21 cellular contexts compared by ENCODE assay signal in genomic region chr20:650281-650680, GRCh38. TPM values are rescaled to one million over a fixed set of nuclear protein-coding genes. Genes with fewer than 3 reads are reported as not detected.
DNase-seq lines count a peak whose midpoint lies in the region; ATAC-seq, FAIRE-seq and TF ChIP-seq lines count a peak whose summit lies in the region.
"Had no signal": no experiment of that assay in that cellular context is flagged by ENCODE, and none has a peak within 500 bp of the region (broad histone marks: within the 10 kb centered on the region; RNA-seq: fewer than 3 reads in every experiment).

No MANE protein-coding gene starts in this region.

- intact Hi-C loops in HepG2 (cut with micrococcal nuclease; ENCODE audit: unreplicated experiment) (no loop called here), right lobe of liver (cut with DNase I) (no loop called here)

- H2AFZ ChIP-seq in HepG2 (ENCODE audit: low read length) (no peak overlapping the region), mesenchymal stem cell (ENCODE audit: low read depth, low read length) (no peak overlapping the region)
- H2AFZ ChIP-seq: GM23338 had no signal

- no peak overlapping the region for H2BK5ac ChIP-seq in mesenchymal stem cell (ENCODE audit: low read depth, low read length, poor library complexity, severe bottlenecking)

- H3K14ac ChIP-seq in mesenchymal stem cell (ENCODE audit: low read length in 2 of 2), result no peak overlapping the region

- peaks cover 4% of the 10 kb centered on the region for H3K36me3 Mint-ChIP-seq in T-helper 17 cell (ENCODE audit: low read depth)
- H3K36me3 Mint-ChIP-seq: IgD-negative memory B cell had no signal

- no peak overlapping the region for H3K4ac ChIP-seq in mesenchymal stem cell (ENCODE audit: low read depth in 1 of 2, low read length in 2 of 2)

- peaks cover 36% of the 10 kb centered on the region for H3K79me1 ChIP-seq in mesenchymal stem cell (replicated peaks; ENCODE audit: low read length, poor library complexity, severe bottlenecking)

- no peak for TF ChIP-seq EP300 in HepG2 (IDR thresholded peaks at IDR 0.05; ENCODE audit: low read depth in 2 of 2, low read length in 2 of 2)
- TF ChIP-seq EP300 in HepG2 (CRISPR knock-in tag; IDR thresholded peaks at IDR 0.05; ENCODE audit: borderline replicate concordance), result no peak
- no peak for TF ChIP-seq EP300 in gastroesophageal sphincter (IDR thresholded peaks at IDR 0.05)

- H2BK15ac ChIP-seq in mesenchymal stem cell (ENCODE audit: low read depth, poor library complexity, severe bottlenecking), result no peak overlapping the region

- H2BK120ac ChIP-seq in mesenchymal stem cell (ENCODE audit: low read depth, low read length), result no peak overlapping the region

- TF ChIP-seq POLR2A in HepG2 (IDR thresholded peaks at IDR 0.05; ENCODE audit: insufficient read depth in 1 of 2, low read depth in 2 of 2, low read length in 2 of 2), result no peak; a peak in 1 of 4 replicates
- no peak for TF ChIP-seq POLR2A in right lobe of liver (IDR thresholded peaks at IDR 0.05)
- no peak for TF ChIP-seq POLR2A in gastroesophageal sphincter (IDR thresholded peaks at IDR 0.05)

- ATAC-seq in HepG2 (no peak), right lobe of liver (no peak), T-helper 17 cell (no peak), gastroesophageal sphincter (no peak)
- ATAC-seq: GM12878, HCT116 had no signal

- BruUV-seq in HepG2 (replicated peaks; lab: Mats Ljungman, UMichigan), result no TSS peak

- FAIRE-seq in HepG2 (lab: Jason Lieb, UNC), result no peak
- FAIRE-seq: GM12878 had no signal

- POLR2A ChIA-PET in HepG2 (lab: Yijun Ruan, JAX), result no interaction called here

- H3K18ac ChIP-seq in mesenchymal stem cell (ENCODE audit: low read depth in 1 of 2, low read length in 2 of 2), result no peak overlapping the region

- peaks cover 13% of the 10 kb centered on the region for H3K79me2 ChIP-seq in HepG2 (ENCODE audit: insufficient read depth, low read length)

- no peak for TF ChIP-seq CTCF in HepG2 (CRISPR knock-in tag; IDR thresholded peaks at IDR 0.05)
- no peak for TF ChIP-seq CTCF in right lobe of liver (IDR thresholded peaks at IDR 0.05)
- no peak for TF ChIP-seq CTCF in gastroesophageal sphincter (IDR thresholded peaks at IDR 0.05)

- H3K27ac Mint-ChIP-seq in T-helper 17 cell, result peak overlapping the region; percentile 84
- H3K27ac Mint-ChIP-seq: GM23338, IgD-negative memory B cell had no signal

- H3K4me3 ChIP-seq in HepG2 (replicated peaks in 1 of 3; ENCODE audit: insufficient read depth in 1 of 3, low read depth in 2 of 3, low read length in 3 of 3), result no peak overlapping the region
- no peak overlapping the region for H3K4me3 ChIP-seq in right lobe of liver
- no peak overlapping the region for H3K4me3 ChIP-seq in mesenchymal stem cell (ENCODE audit: insufficient read depth in 1 of 2, low read depth in 1 of 2, low read length in 2 of 2)
- H3K4me3 ChIP-seq in MG63, result no peak overlapping the region
- no peak overlapping the region for H3K4me3 ChIP-seq in gastroesophageal sphincter
- H3K4me3 ChIP-seq: GM12878, GM23338 had no signal

- peaks cover 28% of the 10 kb centered on the region for H3K4me1 Mint-ChIP-seq in T-helper 17 cell

- H4K91ac ChIP-seq in mesenchymal stem cell (ENCODE audit: low read length), result no peak overlapping the region

- H3K9me3 ChIP-seq in HepG2 (ENCODE audit: low read length), result no peaks in the 10 kb centered on the region
- no peaks in the 10 kb centered on the region for H3K9me3 ChIP-seq in right lobe of liver
- H3K9me3 ChIP-seq in T-helper 17 cell (ENCODE audit: control insufficient read depth, low read length, poor library complexity, severe bottlenecking), result no peaks in the 10 kb centered on the region
- H3K9me3 ChIP-seq in mesenchymal stem cell (ENCODE audit: control insufficient read depth, low read length), result peaks cover 5% of the 10 kb centered on the region
- H3K9me3 ChIP-seq in MG63, result no peaks in the 10 kb centered on the region
- peaks cover 0 to 14% (median 0%) of the 10 kb centered on the region in 3 donors for H3K9me3 ChIP-seq in gastroesophageal sphincter

- no peak overlapping the region for H3K9ac ChIP-seq in HepG2 (ENCODE audit: insufficient read depth, low read depth, low read length)
- H3K9ac ChIP-seq in mesenchymal stem cell (ENCODE audit: low read length), result peak overlapping the region; percentile 27

- no peak overlapping the region for H2AK5ac ChIP-seq in mesenchymal stem cell (ENCODE audit: low read length, severe bottlenecking)

- in situ Hi-C loops in HepG2 (cut with HindIII; ENCODE audit: extremely low pct_ligation_motif_present, low pct_unique_long_range_greater_than_20kb), result no loop called here

- peaks cover under 1% of the 10 kb centered on the region for H3K27me3 Mint-ChIP-seq in T-helper 17 cell

- peaks cover 0 to 2% of the 10 kb centered on the region in 2 experiments; a peak in 1 of 5 replicates for H3K27me3 ChIP-seq in HepG2 (ENCODE audit: control insufficient read depth in 1 of 2, insufficient read depth in 2 of 2, low read length in 2 of 2)
- H3K27me3 ChIP-seq in right lobe of liver, result no peaks in the 10 kb centered on the region
- H3K27me3 ChIP-seq in mesenchymal stem cell (ENCODE audit: control insufficient read depth in 1 of 2, insufficient read depth in 1 of 2, low read length in 2 of 2), result peaks cover 0 to under 1% of the 10 kb centered on the region in 2 experiments
- H3K27me3 ChIP-seq in MG63, result no peaks in the 10 kb centered on the region
- H3K27me3 ChIP-seq in gastroesophageal sphincter, result no peaks in the 10 kb centered on the region

- no peak overlapping the region for H3K27ac ChIP-seq in HepG2 (ENCODE audit: extremely low read length, insufficient read depth, low read length)
- H3K27ac ChIP-seq in right lobe of liver, result no peak overlapping the region
- H3K27ac ChIP-seq in mesenchymal stem cell (ENCODE audit: low read length, poor library complexity, severe bottlenecking), result no peak overlapping the region
- no peak overlapping the region for H3K27ac ChIP-seq in gastroesophageal sphincter

- H3K36me3 ChIP-seq in HepG2 (replicated peaks in 1 of 2; ENCODE audit: control insufficient read depth in 1 of 2, insufficient read depth in 2 of 2, low read length in 2 of 2) (peaks cover 11 to 34% of the 10 kb centered on the region in 2 experiments), right lobe of liver (peaks cover 0 to 31% (median 15%) of the 10 kb centered on the region in 4 donors), mesenchymal stem cell (ENCODE audit: control insufficient read depth in 1 of 2, insufficient read depth in 2 of 2, low read depth in 1 of 2, low read length in 2 of 2) (peaks cover 31 to 44% of the 10 kb centered on the region in 2 experiments), MG63 (peaks cover 26% of the 10 kb centered on the region), gastroesophageal sphincter (peaks cover 0 to 47% of the 10 kb centered on the region in 2 donors)

- no peak overlapping the region for H3K4me2 ChIP-seq in HepG2 (ENCODE audit: low read depth, low read length)
- no peak overlapping the region for H3K4me2 ChIP-seq in mesenchymal stem cell (ENCODE audit: low read length, poor library complexity, severe bottlenecking)
- H3K4me2 ChIP-seq: GM23338 had no signal

- no peak for DNase-seq in HepG2 (ENCODE audit: low spot score)
- no peak for DNase-seq in right lobe of liver
- no peak for DNase-seq in T-helper 17 cell
- DNase-seq in mesenchymal stem cell, result no peak
- DNase-seq in MG63, result no peak
- no peak for DNase-seq in activated naive CD4-positive, alpha-beta T cell treated with anti-CD3 and anti-CD28 coated beads, Interleukin-2, amount 50 U/mL, for 16 hours
- DNase-seq: DMS 273 treated with DMSO at 0.1 percent for 48 hours, GDM1, Kasumi-1, NCI-H1930, NCI-H446, NCI-H69, SIG-M5 had no signal

- H3K4me1 ChIP-seq in HepG2 (ENCODE audit: insufficient read depth, low read length) (peaks cover 59% of the 10 kb centered on the region), right lobe of liver (peaks cover 0 to 29% (median 5%) of the 10 kb centered on the region in 4 donors), mesenchymal stem cell (ENCODE audit: control insufficient read depth, insufficient read depth, low read depth, low read length) (peaks cover 19% of the 10 kb centered on the region), gastroesophageal sphincter (peaks cover 3 to 44% (median 9%) of the 10 kb centered on the region in 3 donors)

- no peak overlapping the region for H3K4me3 Mint-ChIP-seq in T-helper 17 cell
- H3K4me3 Mint-ChIP-seq: GM23338 had no signal

- no peak overlapping the region for H4K8ac ChIP-seq in mesenchymal stem cell (ENCODE audit: low read length)

- no peak overlapping the region for H2BK12ac ChIP-seq in mesenchymal stem cell (ENCODE audit: low read length in 2 of 2)

- CTCF ChIA-PET in HepG2 (lab: Yijun Ruan, JAX; ENCODE audit: low intra/inter-chr PET ratio, low total read pairs), result no interaction called here

- 91% methylated on average over 5 of the region's 5 CpGs for WGBS in HepG2 (ENCODE audit: low lambda C conversion rate)
- 89% methylated on average over 4 of the region's 5 CpGs for WGBS in right lobe of liver (ENCODE audit: insufficient coverage, low coverage, low lambda C conversion rate, missing lambda C conversion rate)
- 79% methylated on average over 5 of the region's 5 CpGs for WGBS in mesenchymal stem cell
- WGBS in gastroesophageal sphincter (ENCODE audit: low coverage in 1 of 2), 2 donors, result 73 to 94% methylated on average over 3 to 5 of the region's 5 CpGs

- TF ChIP-seq RAD21 in HepG2 (CRISPR knock-in tag; IDR thresholded peaks at IDR 0.05), result no peak

- H3K23ac ChIP-seq in mesenchymal stem cell (ENCODE audit: low read length in 2 of 2), result no peak overlapping the region

- peaks cover 7% of the 10 kb centered on the region for H4K20me1 ChIP-seq in HepG2 (ENCODE audit: insufficient read depth, low read length)

RNA-seq across cellular contexts. Expression of gene SRXN1, which starts 2.7 kb away (rescaled TPM):
- total RNA-seq in HepG2 (2016; rRNA removed; fragmentation: Illumina TruSeq; extraction: Trizol) (87.7 and 98.2 TPM in 2 replicates), right lobe of liver (100 to 1,000 TPM in 2 of 6 experiments, 10 to 100 TPM in 4; 14.4 to 166 (median 46.0) TPM), T-helper 17 cell (1 to 10 TPM; 2.9 to 3.5 TPM), gastroesophageal sphincter (10 to 100 TPM; 36.9 to 57.1 (median 38.0) TPM)
- total RNA-seq in HepG2 (2016; cell fraction: cytosol; rRNA removed; fragmentation: Illumina TruSeq; extraction: Trizol; ENCODE audit: low read depth), result 26.2 and 26.7 TPM in 2 replicates
- 85.6 and 95.5 TPM in 2 replicates for total RNA-seq in HepG2 (2016; cell fraction: insoluble cytoplasmic fraction; rRNA removed; fragmentation: Illumina TruSeq; extraction: Trizol)
- total RNA-seq in HepG2 (2016; cell fraction: membrane; rRNA removed; fragmentation: Illumina TruSeq; extraction: Trizol), result 86.8 and 92.3 TPM in 2 replicates
- total RNA-seq in HepG2 (2016; cell fraction: nucleus; rRNA removed; fragmentation: Illumina TruSeq; extraction: Trizol), result 37.3 and 40.4 TPM in 2 replicates
- polyA plus RNA-seq in HepG2 (2011; rRNA removed), result 29.9 and 41.3 TPM in 2 replicates
- 26.1 and 37.8 TPM in 2 replicates for polyA plus RNA-seq in HepG2 (2011; cell fraction: cytosol; rRNA removed)
- 10.4 and 16.8 TPM in 2 replicates for polyA plus RNA-seq in HepG2 (2011; cell fraction: nucleus; rRNA removed)
- 39.7 and 59.3 TPM in 2 replicates for polyA plus RNA-seq in HepG2 (2012)
- polyA plus RNA-seq in HepG2 (2016; cell fraction: cytosol; fragmentation: Illumina TruSeq; extraction: Trizol; ENCODE audit: low read depth), result 18.8 and 21.5 TPM in 2 replicates
- 78.8 and 84.6 TPM in 2 replicates for polyA plus RNA-seq in HepG2 (2016; cell fraction: insoluble cytoplasmic fraction; fragmentation: Illumina TruSeq; extraction: Trizol; ENCODE audit: low read depth)
- polyA plus RNA-seq in HepG2 (2016; cell fraction: membrane; fragmentation: Illumina TruSeq; extraction: Trizol; ENCODE audit: low read depth), result 49.8 and 51.3 TPM in 2 replicates
- polyA plus RNA-seq in HepG2 (2016; cell fraction: nucleus; fragmentation: Illumina TruSeq; extraction: Trizol; ENCODE audit: insufficient read depth, low read depth), result 53.3 and 55.5 TPM in 2 replicates
- polyA minus RNA-seq in HepG2 (2011; rRNA and poly(A)+ RNA removed; ENCODE audit: low replicate concordance), result 29.6 and 43.5 TPM in 2 replicates
- 17.1 and 26.2 TPM in 2 replicates for polyA minus RNA-seq in HepG2 (2011; cell fraction: cytosol; rRNA and poly(A)+ RNA removed)
- 8.4 and 15.7 TPM in 2 replicates for polyA minus RNA-seq in HepG2 (2011; cell fraction: nucleus; rRNA and poly(A)+ RNA removed)
- 24.9 TPM for polyA plus RNA-seq in mesenchymal stem cell (2013, experiment 1 of 2)
- polyA plus RNA-seq in mesenchymal stem cell (2013, experiment 2 of 2), result 25.0 TPM
- 57.8 and 80.0 TPM in 2 replicates for total RNA-seq in MG63 (2014; rRNA removed; shearing (Covaris generic); ENCODE audit: low replicate concordance)

RNA-seq across cellular contexts. Expression of gene SCRT2, which starts 25.3 kb away (rescaled TPM):
- total RNA-seq in HepG2 (2016; rRNA removed; fragmentation: Illumina TruSeq; extraction: Trizol), result not detected in 2 replicates
- not detected in 2 replicates for total RNA-seq in HepG2 (2016; cell fraction: cytosol; rRNA removed; fragmentation: Illumina TruSeq; extraction: Trizol; ENCODE audit: low read depth)
- total RNA-seq in HepG2 (2016; cell fraction: insoluble cytoplasmic fraction; rRNA removed; fragmentation: Illumina TruSeq; extraction: Trizol), result not detected in 2 replicates
- not detected in 2 replicates for total RNA-seq in HepG2 (2016; cell fraction: membrane; rRNA removed; fragmentation: Illumina TruSeq; extraction: Trizol)
- not detected in 2 replicates for total RNA-seq in HepG2 (2016; cell fraction: nucleus; rRNA removed; fragmentation: Illumina TruSeq; extraction: Trizol)
- not detected in 2 replicates for polyA plus RNA-seq in HepG2 (2011; rRNA removed)
- polyA plus RNA-seq in HepG2 (2011; cell fraction: cytosol; rRNA removed), result not detected in 2 replicates
- not detected in 2 replicates for polyA plus RNA-seq in HepG2 (2011; cell fraction: nucleus; rRNA removed)
- not detected in 2 replicates for polyA plus RNA-seq in HepG2 (2012)
- polyA plus RNA-seq in HepG2 (2016; cell fraction: cytosol; fragmentation: Illumina TruSeq; extraction: Trizol; ENCODE audit: low read depth), result not detected in 2 replicates
- not detected in 2 replicates for polyA plus RNA-seq in HepG2 (2016; cell fraction: insoluble cytoplasmic fraction; fragmentation: Illumina TruSeq; extraction: Trizol; ENCODE audit: low read depth)
- polyA plus RNA-seq in HepG2 (2016; cell fraction: membrane; fragmentation: Illumina TruSeq; extraction: Trizol; ENCODE audit: low read depth), result not detected in 2 replicates
- polyA plus RNA-seq in HepG2 (2016; cell fraction: nucleus; fragmentation: Illumina TruSeq; extraction: Trizol; ENCODE audit: insufficient read depth, low read depth), result not detected in 2 replicates
- polyA minus RNA-seq in HepG2 (2011; rRNA and poly(A)+ RNA removed; ENCODE audit: low replicate concordance), result not detected in 2 replicates
- polyA minus RNA-seq in HepG2 (2011; cell fraction: cytosol; rRNA and poly(A)+ RNA removed), result not detected in 2 replicates
- not detected in 2 replicates for polyA minus RNA-seq in HepG2 (2011; cell fraction: nucleus; rRNA and poly(A)+ RNA removed)
- total RNA-seq in right lobe of liver, result not detected
- total RNA-seq in T-helper 17 cell, result not detected
- polyA plus RNA-seq in mesenchymal stem cell (2013, experiment 1 of 2), result not detected
- polyA plus RNA-seq in mesenchymal stem cell (2013, experiment 2 of 2), result not detected
- total RNA-seq in MG63 (2014; rRNA removed; shearing (Covaris generic); ENCODE audit: low replicate concordance), result not detected in 2 replicates
- not detected for total RNA-seq in gastroesophageal sphincter
- total RNA-seq: GM12878, HT-29 had no signal
- polyA plus RNA-seq: AG04450, BJ, GM12878, GM23338, IgD-negative memory B cell had no signal

RNA-seq across cellular contexts. Expression of gene TCF15, which starts 40.2 kb away (rescaled TPM):
- total RNA-seq in HepG2 (2016; rRNA removed; fragmentation: Illumina TruSeq; extraction: Trizol) (not detected in 2 replicates), right lobe of liver (under 1 TPM in 1 of 6 experiments, not detected in 5; 0.33 TPM), T-helper 17 cell (not detected), gastroesophageal sphincter (1 to 10 TPM in 3 of 4 donors, not detected in 1; 3.0 to 6.6 (median 4.5) TPM)
- not detected in 2 replicates for total RNA-seq in HepG2 (2016; cell fraction: cytosol; rRNA removed; fragmentation: Illumina TruSeq; extraction: Trizol; ENCODE audit: low read depth)
- total RNA-seq in HepG2 (2016; cell fraction: insoluble cytoplasmic fraction; rRNA removed; fragmentation: Illumina TruSeq; extraction: Trizol), result not detected in 2 replicates
- not detected in 2 replicates for total RNA-seq in HepG2 (2016; cell fraction: membrane; rRNA removed; fragmentation: Illumina TruSeq; extraction: Trizol)
- total RNA-seq in HepG2 (2016; cell fraction: nucleus; rRNA removed; fragmentation: Illumina TruSeq; extraction: Trizol), result not detected in 2 replicates
- not detected in 2 replicates for polyA plus RNA-seq in HepG2 (2011; rRNA removed)
- not detected in 2 replicates for polyA plus RNA-seq in HepG2 (2011; cell fraction: cytosol; rRNA removed)
- not detected in 2 replicates for polyA plus RNA-seq in HepG2 (2011; cell fraction: nucleus; rRNA removed)
- polyA plus RNA-seq in HepG2 (2012), result not detected in 2 replicates
- polyA plus RNA-seq in HepG2 (2016; cell fraction: cytosol; fragmentation: Illumina TruSeq; extraction: Trizol; ENCODE audit: low read depth), result not detected in 2 replicates
- not detected in 2 replicates for polyA plus RNA-seq in HepG2 (2016; cell fraction: insoluble cytoplasmic fraction; fragmentation: Illumina TruSeq; extraction: Trizol; ENCODE audit: low read depth)
- not detected in 2 replicates for polyA plus RNA-seq in HepG2 (2016; cell fraction: membrane; fragmentation: Illumina TruSeq; extraction: Trizol; ENCODE audit: low read depth)
- not detected in 2 replicates for polyA plus RNA-seq in HepG2 (2016; cell fraction: nucleus; fragmentation: Illumina TruSeq; extraction: Trizol; ENCODE audit: insufficient read depth, low read depth)
- not detected in 2 replicates for polyA minus RNA-seq in HepG2 (2011; rRNA and poly(A)+ RNA removed; ENCODE audit: low replicate concordance)
- polyA minus RNA-seq in HepG2 (2011; cell fraction: cytosol; rRNA and poly(A)+ RNA removed), result not detected in 2 replicates
- not detected in 2 replicates for polyA minus RNA-seq in HepG2 (2011; cell fraction: nucleus; rRNA and poly(A)+ RNA removed)
- not detected for polyA plus RNA-seq in mesenchymal stem cell (2013, experiment 1 of 2)
- polyA plus RNA-seq in mesenchymal stem cell (2013, experiment 2 of 2), result not detected
- 0.42 TPM in 1 of 2 replicates, not detected in the other for total RNA-seq in MG63 (2014; rRNA removed; shearing (Covaris generic); ENCODE audit: low replicate concordance)
- total RNA-seq: GM12878, HT-29 had no signal
- polyA plus RNA-seq: AG04450, BJ, IgD-negative memory B cell had no signal
